ENCODE assay signal across 34 cellular contexts in genomic region chr1:20609541-20609940, GRCh38. TPM values are rescaled to one million over a fixed set of nuclear protein-coding genes. Genes with fewer than 3 reads are reported as not detected.
"Had no signal": no experiment of that assay in that cellular context is flagged by ENCODE, and none has a peak within 500 bp of the region (broad histone marks: within the 10 kb centered on the region; RNA-seq: fewer than 3 reads in every experiment).

No MANE protein-coding gene starts in this region.

- H3K9me3 Mint-ChIP-seq: activated CD4-positive, alpha-beta memory T cell treated with anti-CD3 and anti-CD28 coated beads for 36 hours; activated CD4-positive, alpha-beta T cell treated with anti-CD3 and anti-CD28 coated beads, Interleukin-2, amount 10 ng/mL, durations not matched to agents 24 days and 14 days; activated T-cell treated with anti-CD3 and anti-CD28 coated beads, Interleukin-2, amount 50 U/mL, for 24 hours; effector memory CD8-positive, alpha-beta T cell; naive B cell; neural crest cell; stimulated activated effector memory CD8-positive, alpha-beta T cell treated with anti-CD3 and anti-CD28 coated beads, Interleukin-12 subunit alpha, Interleukin-12 subunit beta, amount 100 ng/mL, for 72 hours; stimulated activated naive CD8-positive, alpha-beta T cell treated with anti-CD3 and anti-CD28 coated beads, Interleukin-15, Interleukin-2, amounts not matched to agents 100 ng/mL and 50 ng/mL, for 24 hours; T-helper 1 cell treated with Interleukin-12 subunit alpha and Interleukin-12 subunit beta and Interleukin-4 antibody, amounts not matched to agents 30 μg/mL and 1 μg/mL, for 36 hours had no signal

- H3K4me3 Mint-ChIP-seq: activated CD4-positive, alpha-beta memory T cell treated with anti-CD3 and anti-CD28 coated beads for 36 hours; activated CD4-positive, alpha-beta T cell treated with anti-CD3 and anti-CD28 coated beads, Interleukin-2, amount 10 ng/mL, durations not matched to agents 24 days and 14 days; activated T-cell treated with anti-CD3 and anti-CD28 coated beads, Interleukin-2, amount 50 U/mL, for 24 hours; effector memory CD8-positive, alpha-beta T cell; naive B cell; neural crest cell; stimulated activated effector memory CD8-positive, alpha-beta T cell treated with anti-CD3 and anti-CD28 coated beads, Interleukin-12 subunit alpha, Interleukin-12 subunit beta, amount 100 ng/mL, for 72 hours; stimulated activated naive CD8-positive, alpha-beta T cell treated with anti-CD3 and anti-CD28 coated beads, Interleukin-15, Interleukin-2, amounts not matched to agents 100 ng/mL and 50 ng/mL, for 24 hours; T-helper 1 cell treated with Interleukin-12 subunit alpha and Interleukin-12 subunit beta and Interleukin-4 antibody, amounts not matched to agents 30 μg/mL and 1 μg/mL, for 36 hours had no signal

- ATAC-seq: effector memory CD8-positive, alpha-beta T cell; gastroesophageal sphincter; mucosa of descending colon; right lobe of liver; stimulated activated effector memory CD8-positive, alpha-beta T cell treated with anti-CD3 and anti-CD28 coated beads, Interleukin-12 subunit alpha, Interleukin-12 subunit beta, amount 100 ng/mL, for 72 hours had no signal

- H2AFZ ChIP-seq: hepatocyte had no signal

- H3K4me2 ChIP-seq: hepatocyte had no signal

- H3K9me3 ChIP-seq: gastroesophageal sphincter, left ventricle myocardium inferior, mucosa of descending colon, right lobe of liver, thoracic aorta had no signal

- H3K27ac Mint-ChIP-seq: activated CD4-positive, alpha-beta memory T cell treated with anti-CD3 and anti-CD28 coated beads for 36 hours; activated CD4-positive, alpha-beta T cell treated with anti-CD3 and anti-CD28 coated beads, Interleukin-2, amount 10 ng/mL, durations not matched to agents 24 days and 14 days; activated T-cell treated with anti-CD3 and anti-CD28 coated beads, Interleukin-2, amount 50 U/mL, for 24 hours; effector memory CD8-positive, alpha-beta T cell; naive B cell; stimulated activated effector memory CD8-positive, alpha-beta T cell treated with anti-CD3 and anti-CD28 coated beads, Interleukin-12 subunit alpha, Interleukin-12 subunit beta, amount 100 ng/mL, for 72 hours; stimulated activated naive CD8-positive, alpha-beta T cell treated with anti-CD3 and anti-CD28 coated beads, Interleukin-15, Interleukin-2, amounts not matched to agents 100 ng/mL and 50 ng/mL, for 24 hours; T-helper 1 cell treated with Interleukin-12 subunit alpha and Interleukin-12 subunit beta and Interleukin-4 antibody, amounts not matched to agents 30 μg/mL and 1 μg/mL, for 36 hours had no signal

- H3K27me3 Mint-ChIP-seq: activated T-cell treated with anti-CD3 and anti-CD28 coated beads, Interleukin-2, amount 50 U/mL, for 24 hours had no signal

- H3K27me3 ChIP-seq: hepatocyte, right lobe of liver had no signal

- H3K36me3 Mint-ChIP-seq: activated CD4-positive, alpha-beta memory T cell treated with anti-CD3 and anti-CD28 coated beads for 36 hours; naive B cell; stimulated activated effector memory CD8-positive, alpha-beta T cell treated with anti-CD3 and anti-CD28 coated beads, Interleukin-12 subunit alpha, Interleukin-12 subunit beta, amount 100 ng/mL, for 72 hours had no signal

- H3K4me1 Mint-ChIP-seq: activated CD4-positive, alpha-beta T cell treated with anti-CD3 and anti-CD28 coated beads, Interleukin-2, amount 10 ng/mL, durations not matched to agents 24 days and 14 days; naive B cell; stimulated activated effector memory CD8-positive, alpha-beta T cell treated with anti-CD3 and anti-CD28 coated beads, Interleukin-12 subunit alpha, Interleukin-12 subunit beta, amount 100 ng/mL, for 72 hours had no signal

- DNase-seq: activated CD4-positive, alpha-beta memory T cell treated with anti-CD3 and anti-CD28 coated beads for 36 hours; activated CD4-positive, alpha-beta T cell treated with anti-CD3 and anti-CD28 coated beads, Interleukin-2, amount 10 ng/mL, durations not matched to agents 24 days and 14 days; activated CD4-positive, CD25-positive, alpha-beta regulatory T cell treated with anti-CD3 and anti-CD28 coated beads, Interleukin-2, amount 50 U/mL, for 72 hours; activated CD8-positive, alpha-beta memory T cell treated with anti-CD3 and anti-CD28 coated beads, Interleukin-2, amount 50 U/mL, for 4 hours; activated gamma-delta T cell treated with Interleukin-2 at 50 U/mL for 16 hours; activated naive CD4-positive, alpha-beta T cell treated with anti-CD3 and anti-CD28 coated beads, Interleukin-2, amount 50 U/mL, for 16 hours; activated T-cell treated with anti-CD3 and anti-CD28 coated beads, Interleukin-2, amount 50 U/mL, for 24 hours; amniotic stem cell; caudate nucleus; cortex of kidney; effector memory CD8-positive, alpha-beta T cell; islet precursor cell; left ventricle myocardium inferior; mucosa of descending colon; naive B cell; right lobe of liver; small intestine; stimulated activated CD4-positive, alpha-beta T cell treated with anti-CD3 and anti-CD28 coated beads, Interleukin-4, amount 100 ng/mL, for 24 hours; T-helper 9 cell; trophoblast cell had no signal

- H3K4me3 ChIP-seq: gastroesophageal sphincter, hepatocyte, left ventricle myocardium inferior, lung, mucosa of descending colon, right lobe of liver, thoracic aorta had no signal

- H3K79me2 ChIP-seq: hepatocyte had no signal

- H3K36me3 ChIP-seq: gastroesophageal sphincter, left ventricle myocardium inferior, thoracic aorta had no signal

- H3K27ac ChIP-seq: gastroesophageal sphincter, hepatocyte, left ventricle myocardium inferior, right lobe of liver, thoracic aorta, VCaP had no signal

RNA-seq across cellular contexts. Expression of gene CDA, which starts 20.6 kb away (rescaled TPM):
- total RNA-seq: activated CD4-positive, alpha-beta memory T cell treated with anti-CD3 and anti-CD28 coated beads for 36 hours; activated CD4-positive, alpha-beta T cell treated with anti-CD3 and anti-CD28 coated beads, Interleukin-2, amount 10 ng/mL, durations not matched to agents 24 days and 14 days; activated CD8-positive, alpha-beta memory T cell treated with anti-CD3 and anti-CD28 coated beads for 36 hours; chondrocyte; neural crest cell; osteocyte had no signal

RNA-seq across cellular contexts. Expression of gene FAM43B, which starts 57.2 kb away (rescaled TPM):
- total RNA-seq: activated CD4-positive, alpha-beta memory T cell treated with anti-CD3 and anti-CD28 coated beads for 36 hours; activated CD4-positive, alpha-beta T cell treated with anti-CD3 and anti-CD28 coated beads, Interleukin-2, amount 10 ng/mL, durations not matched to agents 24 days and 14 days; activated CD8-positive, alpha-beta memory T cell treated with anti-CD3 and anti-CD28 coated beads for 36 hours; endothelial cell of umbilical vein; fibroblast of lung had no signal
- polyA plus RNA-seq: endothelial cell of umbilical vein, fibroblast of lung had no signal
